20 cellular contexts compared by ENCODE assay signal in the genomic region with DNA sequence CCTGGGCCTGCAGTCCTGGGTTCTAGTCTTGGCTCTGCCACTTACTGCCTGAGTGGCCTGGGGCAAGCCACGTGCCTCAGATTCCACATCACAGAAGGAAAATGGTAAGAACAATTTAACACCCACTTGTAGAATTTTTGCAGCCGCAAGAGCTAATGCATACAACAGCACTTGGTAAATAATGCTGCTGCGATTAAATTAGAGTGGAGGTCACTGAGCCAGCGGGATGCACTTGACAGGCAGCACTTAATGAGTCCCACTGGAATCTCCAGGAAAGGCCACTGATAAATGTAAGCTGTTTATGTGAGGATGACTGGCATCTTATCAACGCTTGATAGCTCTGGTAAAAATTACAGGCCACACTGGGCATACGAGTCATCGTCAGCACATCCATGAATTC.
"Had no signal": no experiment of that assay in that cellular context is flagged by ENCODE, and none has a peak within 500 bp of the region (broad histone marks: within the 10 kb centered on the region; RNA-seq: fewer than 3 reads in every experiment).

No MANE protein-coding gene starts in this region.

- H3K4me1 Mint-ChIP-seq: activated CD4-positive, alpha-beta T cell treated with anti-CD3 and anti-CD28 coated beads, Interleukin-2, amount 10 ng/mL, durations not matched to agents 24 days and 14 days; neural progenitor cell had no signal

- FAIRE-seq: endometrium had no signal

- H3K36me3 ChIP-seq: colonic mucosa, neural progenitor cell had no signal

- H3K9me3 ChIP-seq: colonic mucosa, sigmoid colon, stomach, testis, upper lobe of right lung had no signal

- H3K36me3 Mint-ChIP-seq: activated naive CD4-positive, alpha-beta T cell treated with anti-CD3 and anti-CD28 coated beads, Interleukin-2, amount 50 U/mL, for 72 hours had no signal

- H3K4me3 ChIP-seq: colonic mucosa, neural progenitor cell, sigmoid colon, stomach, testis, upper lobe of right lung had no signal

- H3K27me3 Mint-ChIP-seq: activated CD4-positive, alpha-beta T cell treated with anti-CD3 and anti-CD28 coated beads, Interleukin-2, amount 10 ng/mL, durations not matched to agents 24 days and 14 days had no signal

- H3K4me1 ChIP-seq: colonic mucosa, neural progenitor cell, sigmoid colon, upper lobe of right lung had no signal

- ATAC-seq: activated CD8-positive, alpha-beta T cell treated with anti-CD3 and anti-CD28 coated beads, Interleukin-2, amount 10 ng/mL, durations not matched to agents 7 days and 5 days; activated naive CD4-positive, alpha-beta T cell treated with anti-CD3 and anti-CD28 coated beads, Interleukin-2, amount 50 U/mL, for 72 hours; esophagus mucosa; upper lobe of right lung had no signal

- H3K4me3 Mint-ChIP-seq: activated CD4-positive, alpha-beta T cell treated with anti-CD3 and anti-CD28 coated beads, Interleukin-2, amount 10 ng/mL, durations not matched to agents 24 days and 14 days; activated CD8-positive, alpha-beta T cell treated with anti-CD3 and anti-CD28 coated beads, Interleukin-2, amount 10 ng/mL, durations not matched to agents 7 days and 5 days; neural progenitor cell; T-helper 2 cell treated with Interferon-gamma antibody and Interleukin-4, amounts not matched to agents 5 μg/mL and 100 μg/mL, for 36 hours had no signal

- H3K9me3 Mint-ChIP-seq: activated CD4-positive, alpha-beta T cell treated with anti-CD3 and anti-CD28 coated beads, Interleukin-2, amount 10 ng/mL, durations not matched to agents 24 days and 14 days; activated naive CD4-positive, alpha-beta T cell treated with anti-CD3 and anti-CD28 coated beads, Interleukin-2, amount 50 U/mL, for 72 hours; neural progenitor cell; T-helper 2 cell treated with Interferon-gamma antibody and Interleukin-4, amounts not matched to agents 5 μg/mL and 100 μg/mL, for 36 hours had no signal

- DNase-seq: activated CD4-positive, alpha-beta T cell treated with anti-CD3 and anti-CD28 coated beads, Interleukin-2, amount 10 ng/mL, durations not matched to agents 24 days and 14 days; activated CD4-positive, CD25-positive, alpha-beta regulatory T cell; activated CD8-positive, alpha-beta memory T cell treated with anti-CD3 and anti-CD28 coated beads, Interleukin-2, amount 50 U/mL, for 4 hours; activated CD8-positive, alpha-beta T cell treated with anti-CD3 and anti-CD28 coated beads, Interleukin-2, amount 10 ng/mL, durations not matched to agents 7 days and 5 days; activated gamma-delta T cell; activated T-cell treated with anti-CD3 and anti-CD28 coated beads, Interleukin-2, amount 50 U/mL, for 48 hours; amniotic stem cell; central memory CD4-positive, alpha-beta T cell; colonic mucosa; hypothalamus; sigmoid colon; stimulated activated CD4-positive, alpha-beta T cell treated with anti-CD3 and anti-CD28 coated beads, Interleukin-1b, Interleukin-23, amount 100 ng/mL, for 48 hours; stomach; testis; upper lobe of right lung had no signal

- H3K27ac Mint-ChIP-seq: activated CD4-positive, alpha-beta T cell treated with anti-CD3 and anti-CD28 coated beads, Interleukin-2, amount 10 ng/mL, durations not matched to agents 24 days and 14 days; activated CD8-positive, alpha-beta T cell treated with anti-CD3 and anti-CD28 coated beads, Interleukin-2, amount 10 ng/mL, durations not matched to agents 7 days and 5 days; activated naive CD4-positive, alpha-beta T cell treated with anti-CD3 and anti-CD28 coated beads, Interleukin-2, amount 50 U/mL, for 72 hours; neural progenitor cell; T-helper 2 cell treated with Interferon-gamma antibody and Interleukin-4, amounts not matched to agents 5 μg/mL and 100 μg/mL, for 36 hours had no signal

- H3K27me3 ChIP-seq: colonic mucosa, neural progenitor cell, sigmoid colon, stomach, testis, upper lobe of right lung had no signal
